34 cellular contexts compared by ENCODE assay signal in genomic region chr12:23356440-23356839, GRCh38.
"Had no signal": no experiment of that assay in that cellular context is flagged by ENCODE, and none has a peak within 500 bp of the region (broad histone marks: within the 10 kb centered on the region; RNA-seq: fewer than 3 reads in every experiment).

No MANE protein-coding gene starts in this region.

- H3K27me3 ChIP-seq: adrenal gland, brain microvascular endothelial cell, Peyer's patch, SJSA1 had no signal

- H3K27ac ChIP-seq: adrenal gland, brain microvascular endothelial cell, Peyer's patch, SJSA1 had no signal

- DNase-seq: activated CD4-positive, alpha-beta memory T cell treated with anti-CD3 and anti-CD28 coated beads for 36 hours; activated CD4-positive, alpha-beta T cell treated with anti-CD3 and anti-CD28 coated beads for 36 hours; activated CD4-positive, alpha-beta T cell treated with anti-CD3 and anti-CD28 coated beads, Interleukin-2, amount 50 U/mL, for 1 hour; activated CD8-positive, alpha-beta memory T cell treated with anti-CD3 and anti-CD28 coated beads, Interleukin-2, amount 50 U/mL, for 4 hours; activated gamma-delta T cell treated with Interleukin-2 at 50 U/mL for 16 hours; activated naive CD4-positive, alpha-beta T cell treated with anti-CD3 and anti-CD28 coated beads for 36 hours; activated T-cell treated with anti-CD3 and anti-CD28 coated beads for 4 hours; activated T-cell treated with anti-CD3 and anti-CD28 coated beads, Interleukin-2, amount 50 U/mL, for 4 hours; adrenal gland; brain microvascular endothelial cell; central memory CD4-positive, alpha-beta T cell; NCI-H1105; NCI-H1417 treated with DMSO at 0.1 percent for 48 hours; NCI-H187 treated with DMSO at 0.1 percent for 48 hours; NCI-H2081; NCI-H2171 treated with DMSO at 0.1 percent for 48 hours; NCI-H2227 treated with DMSO at 0.1 percent for 48 hours; NCI-H446; NCI-H510A treated with DMSO at 0.1 percent for 48 hours; NCI-H69; NCI-H82; PC-3; Peyer's patch; RPMI8226; SHP77 treated with DMSO at 0.1 percent for 48 hours; SK-N-SH had no signal

- H3K4me3 ChIP-seq: adrenal gland, Peyer's patch, SJSA1 had no signal

- H3K9ac ChIP-seq: SK-N-SH had no signal

- FAIRE-seq: TTC549 had no signal

- H3K4me2 ChIP-seq: SK-N-SH had no signal

- H3K4me1 ChIP-seq: adrenal gland, Peyer's patch, SJSA1 had no signal

- H3K9me3 ChIP-seq: adrenal gland, Peyer's patch, SJSA1, SK-N-SH had no signal

- H3K36me3 Mint-ChIP-seq: activated CD4-positive, alpha-beta memory T cell treated with anti-CD3 and anti-CD28 coated beads for 36 hours; activated naive CD4-positive, alpha-beta T cell treated with anti-CD3 and anti-CD28 coated beads, Interleukin-2, amount 50 U/mL, for 72 hours; WTC11 had no signal

- H3K27ac Mint-ChIP-seq: activated CD4-positive, alpha-beta memory T cell treated with anti-CD3 and anti-CD28 coated beads for 36 hours; activated CD4-positive, alpha-beta T cell treated with anti-CD3 and anti-CD28 coated beads for 36 hours; activated naive CD4-positive, alpha-beta T cell treated with anti-CD3 and anti-CD28 coated beads for 36 hours; activated naive CD4-positive, alpha-beta T cell treated with anti-CD3 and anti-CD28 coated beads, Interleukin-2, amount 50 U/mL, for 72 hours; activated T-helper 1 cell treated with anti-CD3 and anti-CD28 coated beads, Interleukin-12 subunit alpha, Interleukin-12 subunit beta, Interleukin-2, Interleukin-4 antibody, amounts not matched to agents 30 ng/mL and 10 ng/mL and 1 ng/mL, durations not matched to agents 14 hours and 24 hours and 36 hours; T-helper 1 cell treated with Interleukin-12 subunit alpha and Interleukin-12 subunit beta and Interleukin-4 antibody, amounts not matched to agents 30 μg/mL and 1 μg/mL, for 36 hours; T-helper 2 cell treated with Interferon-gamma antibody and Interleukin-4, amounts not matched to agents 5 μg/mL and 100 μg/mL, for 36 hours; WTC11 had no signal

- H3K4me1 Mint-ChIP-seq: activated CD4-positive, alpha-beta T cell treated with anti-CD3 and anti-CD28 coated beads for 36 hours; WTC11 had no signal

- H3K4me3 Mint-ChIP-seq: activated CD4-positive, alpha-beta memory T cell treated with anti-CD3 and anti-CD28 coated beads for 36 hours; activated CD4-positive, alpha-beta T cell treated with anti-CD3 and anti-CD28 coated beads for 36 hours; activated naive CD4-positive, alpha-beta T cell treated with anti-CD3 and anti-CD28 coated beads for 36 hours; activated T-cell treated with anti-CD3 and anti-CD28 coated beads, Interleukin-2, amount 50 U/mL, for 4 hours; activated T-helper 1 cell treated with anti-CD3 and anti-CD28 coated beads, Interleukin-12 subunit alpha, Interleukin-12 subunit beta, Interleukin-2, Interleukin-4 antibody, amounts not matched to agents 30 ng/mL and 10 ng/mL and 1 ng/mL, durations not matched to agents 14 hours and 24 hours and 36 hours; T-helper 1 cell treated with Interleukin-12 subunit alpha and Interleukin-12 subunit beta and Interleukin-4 antibody, amounts not matched to agents 30 μg/mL and 1 μg/mL, for 36 hours; T-helper 2 cell treated with Interferon-gamma antibody and Interleukin-4, amounts not matched to agents 5 μg/mL and 100 μg/mL, for 36 hours; WTC11 had no signal

- H3K36me3 ChIP-seq: adrenal gland, brain microvascular endothelial cell, Peyer's patch, SJSA1 had no signal

- H3K9me3 Mint-ChIP-seq: activated CD4-positive, alpha-beta memory T cell treated with anti-CD3 and anti-CD28 coated beads for 36 hours; activated naive CD4-positive, alpha-beta T cell treated with anti-CD3 and anti-CD28 coated beads for 36 hours; activated T-helper 1 cell treated with anti-CD3 and anti-CD28 coated beads, Interleukin-12 subunit alpha, Interleukin-12 subunit beta, Interleukin-2, Interleukin-4 antibody, amounts not matched to agents 30 ng/mL and 10 ng/mL and 1 ng/mL, durations not matched to agents 14 hours and 24 hours and 36 hours; WTC11 had no signal

- ATAC-seq: activated CD4-positive, alpha-beta T cell treated with anti-CD3 and anti-CD28 coated beads for 36 hours; activated CD4-positive, CD25-positive, alpha-beta regulatory T cell treated with anti-CD3 and anti-CD28 coated beads, Interleukin-2, amount 50 U/mL, for 24 hours; activated naive CD4-positive, alpha-beta T cell treated with anti-CD3 and anti-CD28 coated beads, Interleukin-2, amount 50 U/mL, for 72 hours; activated T-cell treated with anti-CD3 and anti-CD28 coated beads, Interleukin-2, amount 50 U/mL, for 4 hours; PC-3; WTC11 had no signal

- H3K27me3 Mint-ChIP-seq: activated CD4-positive, alpha-beta memory T cell treated with anti-CD3 and anti-CD28 coated beads for 36 hours; activated CD4-positive, alpha-beta T cell treated with anti-CD3 and anti-CD28 coated beads for 36 hours had no signal
